ENCODE assay signal across 3 cellular contexts in genomic region chr5:101123365-101123764, GRCh38.
A peak's percentile ranks its signal among the peaks of the same experiment; 100 is the strongest.
TF ChIP-seq lines count a peak whose summit lies in the region.

No MANE protein-coding gene starts in this region.

TF ChIP-seq in A549, 52 proteins besides CTCF, POLR2A, EP300 and RAD21:
- TF ChIP-seq E2F6 (IDR thresholded peaks at IDR 0.05; ENCODE audit: borderline replicate concordance, low read depth) = no peak
- TF ChIP-seq MAFK (IDR thresholded peaks at IDR 0.05; ENCODE audit: partially characterized antibody) = peak; percentile 97

TF ChIP-seq in IMR-90, 13 proteins besides CTCF, POLR2A, EP300 and RAD21:
- peak; percentile 97 for TF ChIP-seq MAFK (IDR thresholded peaks at IDR 0.05; ENCODE audit: low read depth, low read length)
- TF ChIP-seq BHLHE40 (IDR thresholded peaks at IDR 0.05; ENCODE audit: low read depth, low read length) = no peak

TF ChIP-seq in H1, 55 proteins besides CTCF, POLR2A, EP300 and RAD21:
- no peak for TF ChIP-seq CTBP2 (IDR thresholded peaks at IDR 0.05; ENCODE audit: borderline replicate concordance, insufficient read depth, insufficient read length, low read length)
- TF ChIP-seq SRF (IDR thresholded peaks at IDR 0.05; ENCODE audit: low read depth, low read length) = no peak
- no peak for TF ChIP-seq JUND (IDR thresholded peaks at IDR 0.05; ENCODE audit: low read length)
- no peak for TF ChIP-seq POU5F1 (IDR thresholded peaks at IDR 0.05; ENCODE audit: low read depth, low read length)
- TF ChIP-seq MAFK (IDR thresholded peaks at IDR 0.05; ENCODE audit: low read depth, low read length) = peak; percentile 91
- no peak for TF ChIP-seq TEAD4 (IDR thresholded peaks at IDR 0.05; ENCODE audit: low read depth, low read length)
- no peak for TF ChIP-seq SP4 (IDR thresholded peaks at IDR 0.05; ENCODE audit: low read length)
